Comparison of ENCODE assay signal across 27 cellular contexts in the genomic region with DNA sequence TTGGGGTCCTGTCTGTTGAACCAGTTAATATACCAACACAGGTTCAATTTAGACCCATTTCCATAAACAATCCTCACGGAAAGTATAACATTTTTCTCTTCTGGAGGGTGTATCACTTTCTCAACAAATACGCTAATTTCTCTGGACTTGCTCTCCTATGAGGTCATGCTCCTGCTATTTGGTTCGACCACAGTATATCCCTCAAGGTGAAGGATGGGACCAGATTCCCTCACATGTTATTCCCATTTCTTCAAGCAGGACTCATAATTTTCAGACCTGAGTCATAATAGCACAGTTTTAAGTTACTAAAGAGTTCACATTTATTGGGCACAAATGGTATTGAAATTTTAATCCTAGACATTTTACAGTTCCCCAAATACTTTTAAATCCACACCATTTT. TPM values are rescaled to one million over a fixed set of nuclear protein-coding genes. Genes with fewer than 3 reads are reported as not detected.
DNase-seq lines count a peak whose midpoint lies in the region; ATAC-seq and TF ChIP-seq lines count a peak whose summit lies in the region.
"Had no signal": no experiment of that assay in that cellular context is flagged by ENCODE, and none has a peak within 500 bp of the region (broad histone marks: within the 10 kb centered on the region; RNA-seq: fewer than 3 reads in every experiment).

No MANE protein-coding gene starts in this region.

- intact Hi-C loops in heart left ventricle (cut with DNase I) = no loop called here

- TF ChIP-seq POLR2A in heart left ventricle (IDR thresholded peaks at IDR 0.05) = no peak

- H3K4me3 ChIP-seq in GM23248 = no peak overlapping the region
- H3K4me3 ChIP-seq in SJCRH30 = no peak overlapping the region
- H3K4me3 ChIP-seq in heart left ventricle = no peak overlapping the region
- H3K4me3 ChIP-seq: gastrocnemius medialis, ovary, right atrium auricular region, thoracic aorta had no signal

- no peak overlapping the region for H2AFZ ChIP-seq in GM23248

- H3K27me3 ChIP-seq in GM23248 (replicated peaks; ENCODE audit: insufficient read depth) (no peaks in the 10 kb centered on the region), SJCRH30 (no peaks in the 10 kb centered on the region), heart left ventricle (no peaks in the 10 kb centered on the region)
- H3K27me3 ChIP-seq: gastrocnemius medialis, ovary, right atrium auricular region had no signal

- no peak overlapping the region for H3K27ac ChIP-seq in GM23248
- peak overlapping the region; percentile 54 for H3K27ac ChIP-seq in SJCRH30
- H3K27ac ChIP-seq in heart left ventricle = no peak overlapping the region
- H3K27ac ChIP-seq: gastrocnemius medialis, ovary, right atrium auricular region, thoracic aorta had no signal

- peak; percentile 32 for DNase-seq in GM23248
- DNase-seq in SJCRH30 = peak; percentile 24 to 57
- peak; percentile 16 for DNase-seq in fibroblast of peridontal ligament (ENCODE audit: extremely low read depth)
- DNase-seq in activated gamma-delta T cell (lab: John Stamatoyannopoulos, UW) = no peak
- DNase-seq in activated CD4-positive, alpha-beta T cell treated with anti-CD3 and anti-CD28 coated beads, Interleukin-2, amount 50 U/mL, for 48 hours = no peak
- DNase-seq in heart left ventricle = no peak
- no peak for DNase-seq in cerebellar nuclear complex (lab: John Stamatoyannopoulos, UW)
- DNase-seq: activated B cell treated with CpG ODN at 0.5 μM for 24 hours; activated CD8-positive, alpha-beta memory T cell treated with anti-CD3 and anti-CD28 coated beads, Interleukin-2, amount 50 U/mL, for 48 hours; activated naive CD8-positive, alpha-beta T cell treated with anti-CD3 and anti-CD28 coated beads for 36 hours; CD8-positive, alpha-beta T cell; DMS153; effector memory CD4-positive, alpha-beta T cell; gastrocnemius medialis; hypothalamus; left ventricle myocardium superior; NCI-H1105 treated with DMSO at 0.1 percent for 48 hours; NCI-H2081; ovary; stimulated activated CD4-positive, alpha-beta T cell treated with anti-CD3 and anti-CD28 coated beads, Interleukin-4, amount 100 ng/mL, for 4 hours; stimulated activated naive CD4-positive, alpha-beta T cell; T1000 had no signal

- H3K36me3 ChIP-seq in GM23248 (ENCODE audit: low read depth) = peaks cover 22% of the 10 kb centered on the region; the same call in 1 of the 2 replicates
- no peaks in the 10 kb centered on the region for H3K36me3 ChIP-seq in SJCRH30
- H3K36me3 ChIP-seq in heart left ventricle = no peaks in the 10 kb centered on the region
- H3K36me3 ChIP-seq: gastrocnemius medialis, ovary, right atrium auricular region, thoracic aorta had no signal

- H3K9me3 ChIP-seq in GM23248 (ENCODE audit: low read depth) (no peaks in the 10 kb centered on the region), SJCRH30 (replicated peaks) (no peaks in the 10 kb centered on the region), heart left ventricle (no peaks in the 10 kb centered on the region)
- H3K9me3 ChIP-seq: gastrocnemius medialis, ovary, right atrium auricular region, thoracic aorta had no signal

- H3K4me2 ChIP-seq in GM23248 (ENCODE audit: unreplicated experiment) = no peak overlapping the region

- peaks cover 27% of the 10 kb centered on the region for H3F3A ChIP-seq in GM23248 (ENCODE audit: insufficient read depth)

- TF ChIP-seq CTCF in heart left ventricle (IDR thresholded peaks at IDR 0.05) = no peak

- H3K4me1 ChIP-seq in GM23248 (ENCODE audit: insufficient read depth) = peaks cover 10% of the 10 kb centered on the region
- H3K4me1 ChIP-seq in SJCRH30 = peaks cover 17% of the 10 kb centered on the region
- H3K4me1 ChIP-seq in heart left ventricle = no peaks in the 10 kb centered on the region
- H3K4me1 ChIP-seq: gastrocnemius medialis, right atrium auricular region had no signal

- 87 to 94% methylated on average over 3 of the region's 3 CpGs for whole genome bisulfite sequencing in GM23248 (ENCODE audit: low coverage in 1 of 2, low lambda C conversion rate in 2 of 2, missing lambda C conversion rate in 2 of 2), 2 experiments
- WGBS in heart left ventricle, 4 donors = 87 to 93% (median 88%) methylated on average over 3 of the region's 3 CpGs

- no peak overlapping the region for H3K9ac ChIP-seq in GM23248

- no peaks in the 10 kb centered on the region; the same call in 1 of the 2 replicates for H4K20me1 ChIP-seq in GM23248 (ENCODE audit: insufficient read depth)

- H3K9me2 ChIP-seq in GM23248 (ENCODE audit: insufficient read depth) = peaks cover 3% of the 10 kb centered on the region

- ATAC-seq in heart left ventricle = no peak
- ATAC-seq: activated T-helper 17 cell treated with anti-CD3 and anti-CD28 coated beads, Interleukin-2, amount 50 U/mL, for 72 hours; CD8-positive, alpha-beta T cell; gastrocnemius medialis; left ventricle myocardium superior; Right ventricle myocardium inferior had no signal

- H3K79me2 ChIP-seq in GM23248 (ENCODE audit: insufficient read depth) = peaks cover 96% of the 10 kb centered on the region

- in situ Hi-C loops in GM23248 (cut with MboI) = no loop called here

RNA-seq across cellular contexts. Expression of gene ADAM12, which starts 57.2 kb away (rescaled TPM):
- 127 and 141 TPM in 2 replicates for total RNA-seq in GM23248 (2014; rRNA removed; shearing (Covaris generic))
- polyA plus RNA-seq in GM23248 (2016; fragmentation: Nextera tagmentation; extraction: Ambion mirVana) = 58.4 and 59.0 TPM in 2 replicates
- total RNA-seq in SJCRH30 (2014; rRNA removed; shearing (Covaris generic)) = 0.26 and 0.33 TPM in 2 replicates
- 10 to 100 TPM in 1 of 9 donors, 1 to 10 TPM in 1, under 1 TPM in 6, not detected in 1; 0.32 to 11.2 (median 0.84) TPM for total RNA-seq in heart left ventricle
- under 1 TPM; 0.04 to 0.83 TPM for polyA plus RNA-seq in heart left ventricle
- polyA plus RNA-seq: IgD-negative memory B cell had no signal

Comparison
In these comparisons a context has a peak if more than half of its experiments do, and no peak if none do; other contexts are left out.
1. DNase-seq: peak in GM23248 (single experiment), SJCRH30 (2 of 2) and fibroblast of peridontal ligament (single experiment); none in activated gamma-delta T cell (single experiment), activated CD4-positive, alpha-beta T cell treated with anti-CD3 and anti-CD28 coated beads, Interleukin-2, amount 50 U/mL, for 48 hours (0 of 2), heart left ventricle (0 of 5) and cerebellar nuclear complex (0 of 2).
2. RNA of gene ADAM12, which starts 57.2 kb away (total RNA-seq): 127 to 141 TPM in GM23248; 0.32 to 11.2 TPM in heart left ventricle and 0.26 to 0.33 TPM in SJCRH30; every median in the first group is over 10 times any median in the second.